ENCODE assay signal across 1 cellular context in the genomic region with DNA sequence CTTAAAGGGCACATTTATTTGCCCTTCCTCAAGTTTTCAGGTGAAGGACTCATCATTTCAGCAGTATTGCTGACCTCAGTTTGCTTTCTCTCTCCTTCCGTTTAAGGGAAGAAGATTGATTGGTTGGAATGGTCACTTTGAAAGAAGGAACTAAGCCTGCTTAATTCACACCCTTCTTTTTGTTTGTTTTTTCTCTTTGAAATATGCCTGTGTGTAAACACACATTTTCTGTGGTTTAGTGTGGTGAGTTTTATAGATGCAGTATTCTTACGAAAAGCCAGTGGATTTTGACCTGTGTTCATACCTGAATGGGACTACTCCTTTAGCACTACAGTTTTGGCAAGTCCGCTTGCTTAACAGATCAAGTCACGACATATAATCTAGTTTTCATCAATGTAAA.
TF ChIP-seq lines count a peak whose summit lies in the region.

No MANE protein-coding gene starts in this region.

TF ChIP-seq in H1, 55 proteins besides CTCF, POLR2A, EP300 and RAD21 (continued from another document):
- no peak for TF ChIP-seq HDAC2 (IDR thresholded peaks at IDR 0.05; ENCODE audit: borderline replicate concordance in 1 of 2, low read depth in 2 of 2, low read length in 2 of 2)
- no peak for TF ChIP-seq BRCA1 (IDR thresholded peaks at IDR 0.05; ENCODE audit: low read depth, low read length)
- no peak for TF ChIP-seq HDAC6 (IDR thresholded peaks at IDR 0.05; ENCODE audit: low read depth, low read length)
- no peak for TF ChIP-seq POLR2AphosphoS5 (IDR thresholded peaks at IDR 0.05; ENCODE audit: low read depth, low read length)
- no peak for TF ChIP-seq CHD2 (IDR thresholded peaks at IDR 0.05; ENCODE audit: low read length)
- no peak for TF ChIP-seq YY1 (IDR thresholded peaks at IDR 0.05; ENCODE audit: low read depth, low read length)
- TF ChIP-seq JUN (IDR thresholded peaks at IDR 0.05; ENCODE audit: low read depth, low read length) = no peak
- no peak for TF ChIP-seq TBP (IDR thresholded peaks at IDR 0.05; ENCODE audit: low read depth, low read length)
